In the genomic region with DNA sequence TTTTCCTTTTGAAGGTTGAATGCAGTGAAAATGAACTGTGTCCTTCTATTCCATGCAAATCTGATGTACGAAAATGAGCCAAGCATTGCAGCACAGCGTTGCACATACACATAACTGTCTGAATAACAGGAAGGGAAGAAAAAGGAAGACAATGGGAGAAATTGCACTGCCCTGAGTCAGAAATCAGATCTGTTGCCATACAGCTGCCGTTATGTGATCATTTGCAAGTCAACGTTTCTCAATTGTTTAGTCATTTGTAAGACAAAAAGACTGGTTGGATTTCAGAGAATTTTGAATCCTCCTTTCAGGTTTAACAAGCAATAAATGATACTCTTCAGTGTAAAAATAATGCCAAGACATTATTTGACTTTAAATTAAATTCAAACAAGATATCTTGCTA, we compare ENCODE assay signal across 12 cellular contexts.
DNase-seq lines count a peak whose midpoint lies in the region; ATAC-seq, FAIRE-seq and TF ChIP-seq lines count a peak whose summit lies in the region.
"Had no signal": no experiment of that assay in that cellular context is flagged by ENCODE, and none has a peak within 500 bp of the region (broad histone marks: within the 10 kb centered on the region; RNA-seq: fewer than 3 reads in every experiment).

No MANE protein-coding gene starts in this region.

- H3K9ac ChIP-seq in IMR-90 (ENCODE audit: low read depth, low read length), result no peak overlapping the region
- no peak overlapping the region for H3K9ac ChIP-seq in keratinocyte (ENCODE audit: control insufficient read depth, extremely low read depth, insufficient read depth, low read length)

- WGBS in IMR-90 (ENCODE audit: extremely low coverage in 2 of 2, insufficient read length in 1 of 2), 2 experiments, result no CpG with 5 or more reads among the region's 4 CpGs
- 52 to 79% (median 64%) methylated on average over 4 of the region's 4 CpGs for WGBS in spleen, 5 donors

- DNase-seq in A673 (ENCODE audit: low spot score) (peak; percentile 87), IMR-90 (peak; percentile 62), choroid plexus epithelial cell (ENCODE audit: low read depth) (peak; percentile 77), keratinocyte (ENCODE audit: low read depth, low spot score) (no peak), spleen (no peak), left ventricle myocardium inferior (no peak)
- no peak for DNase-seq in activated CD4-positive, alpha-beta T cell treated with anti-CD3 and anti-CD28 coated beads, Interleukin-2, amount 10 ng/mL, durations not matched to agents 7 days and 5 days
- no peak for DNase-seq in activated CD4-positive, CD25-positive, alpha-beta regulatory T cell (lab: John Stamatoyannopoulos, UW)
- DNase-seq: activated naive CD4-positive, alpha-beta T cell treated with anti-CD3 and anti-CD28 coated beads for 36 hours; left ventricle myocardium superior; MV-4-11 had no signal

- CTCF ChIA-PET in A673 (lab: Charles Lee) (no interaction called here), IMR-90 (lab: Yijun Ruan, JAX) (no interaction called here)
- CTCF ChIA-PET in activated CD4-positive, alpha-beta T cell treated with anti-CD3 and anti-CD28 coated beads, Interleukin-2, amount 10 ng/mL, durations not matched to agents 7 days and 5 days (lab: Charles Lee), result no interaction called here

- H3K9me3 Mint-ChIP-seq in activated CD4-positive, alpha-beta T cell treated with anti-CD3 and anti-CD28 coated beads, Interleukin-2, amount 10 ng/mL, durations not matched to agents 7 days and 5 days, result no peaks in the 10 kb centered on the region

- H2AFZ ChIP-seq in IMR-90 (replicated peaks; ENCODE audit: low read length, poor library complexity) (no peak overlapping the region), keratinocyte (ENCODE audit: control insufficient read depth, low read length) (no peak overlapping the region)

- peak; percentile 41 for FAIRE-seq in keratinocyte (lab: Jason Lieb, UNC)

- POLR2A ChIA-PET in A673 (lab: Charles Lee; ENCODE audit: low non-redundant PET), result no interaction called here
- POLR2A ChIA-PET in IMR-90 (lab: Charles Lee; ENCODE audit: unreplicated experiment), result no interaction called here
- POLR2A ChIA-PET in activated CD4-positive, alpha-beta T cell treated with anti-CD3 and anti-CD28 coated beads, Interleukin-2, amount 10 ng/mL, durations not matched to agents 7 days and 5 days (lab: Charles Lee), result no interaction called here

- H2AK5ac ChIP-seq in IMR-90 (ENCODE audit: low read depth, low read length), result no peak overlapping the region

- no peak overlapping the region for H2BK5ac ChIP-seq in IMR-90 (ENCODE audit: low read depth, low read length, poor library complexity, severe bottlenecking)

- no peak overlapping the region for H3K18ac ChIP-seq in IMR-90 (ENCODE audit: low read depth, low read length)

- H3K36me3 ChIP-seq in A673 (ENCODE audit: insufficient read depth, low read length, poor library complexity, severe bottlenecking) (no peaks in the 10 kb centered on the region), IMR-90 (ENCODE audit: control insufficient read depth, insufficient read depth, low read length) (no peaks in the 10 kb centered on the region), keratinocyte (ENCODE audit: control insufficient read depth in 2 of 2, extremely low read depth in 1 of 2, insufficient read depth in 2 of 2, low read length in 2 of 2) (no peaks in the 10 kb centered on the region), spleen (no peaks in the 10 kb centered on the region), left ventricle myocardium inferior (no peaks in the 10 kb centered on the region)
- H3K36me3 ChIP-seq: gastroesophageal sphincter had no signal

- H3K79me2 ChIP-seq in keratinocyte (ENCODE audit: control insufficient read depth, insufficient read depth, low read length), result no peaks in the 10 kb centered on the region

- H3K27ac ChIP-seq in A673 (ENCODE audit: low read depth, low read length, poor library complexity, severe bottlenecking) (peak overlapping the region; percentile 70), IMR-90 (ENCODE audit: insufficient read depth, low read length) (no peak overlapping the region), keratinocyte (ENCODE audit: control insufficient read depth, insufficient read depth, low read length) (no peak overlapping the region), spleen (no peak overlapping the region), left ventricle myocardium inferior (replicated peaks) (no peak overlapping the region)
- H3K27ac ChIP-seq: gastroesophageal sphincter had no signal

- no peak overlapping the region for H2BK20ac ChIP-seq in IMR-90 (ENCODE audit: low read depth, low read length)

- H3K27ac Mint-ChIP-seq in activated CD4-positive, alpha-beta T cell treated with anti-CD3 and anti-CD28 coated beads, Interleukin-2, amount 10 ng/mL, durations not matched to agents 7 days and 5 days, result no peak overlapping the region
- H3K27ac Mint-ChIP-seq: activated naive CD4-positive, alpha-beta T cell treated with anti-CD3 and anti-CD28 coated beads for 36 hours had no signal

- H3K4me3 Mint-ChIP-seq in activated CD4-positive, alpha-beta T cell treated with anti-CD3 and anti-CD28 coated beads, Interleukin-2, amount 10 ng/mL, durations not matched to agents 7 days and 5 days, result no peak overlapping the region
- H3K4me3 Mint-ChIP-seq: activated naive CD4-positive, alpha-beta T cell treated with anti-CD3 and anti-CD28 coated beads for 36 hours had no signal

- H3K23ac ChIP-seq in IMR-90 (ENCODE audit: low read depth, low read length), result no peak overlapping the region

- TF ChIP-seq POLR2A in IMR-90 (IDR thresholded peaks at IDR 0.05; ENCODE audit: low read depth, low read length), result no peak
- TF ChIP-seq POLR2A in spleen (IDR thresholded peaks at IDR 0.05), result no peak

- H3K4me3 ChIP-seq in A673 (ENCODE audit: low read depth, low read length, poor library complexity, severe bottlenecking) (peak overlapping the region; percentile 5), IMR-90 (ENCODE audit: insufficient read depth, low read depth, low read length) (no peak overlapping the region), choroid plexus epithelial cell (ENCODE audit: low read depth, low read length) (no peak overlapping the region), keratinocyte (ENCODE audit: control insufficient read depth in 2 of 3, extremely low read depth in 1 of 3, insufficient read depth in 2 of 3, low read depth in 1 of 3, low read length in 3 of 3) (no peak overlapping the region), spleen (no peak overlapping the region), left ventricle myocardium inferior (no peak overlapping the region)
- H3K4me3 ChIP-seq: gastroesophageal sphincter had no signal

- dilution Hi-C loops in IMR-90 (cut with HindIII; ENCODE audit: low sequenced_read_pairs, unreplicated experiment), result no loop called here
- dilution Hi-C loops in keratinocyte (cut with MboI; ENCODE audit: extremely low pct_ligation_motif_present, low sequenced_read_pairs), result no loop called here

- H2AK9ac ChIP-seq in IMR-90 (replicated peaks; ENCODE audit: low read depth, low read length, poor library complexity), result no peak overlapping the region

- TF ChIP-seq CTCF in A673 (conservative IDR thresholded peaks at IDR 0.05; ENCODE audit: low read depth, low read length) (no peak), IMR-90 (conservative IDR thresholded peaks at IDR 0.05; ENCODE audit: low read depth, low read length) (no peak), choroid plexus epithelial cell (conservative IDR thresholded peaks at IDR 0.05; ENCODE audit: low read depth, low read length) (no peak), keratinocyte (optimal IDR thresholded peaks at IDR 0.05 in 1 of 3, IDR thresholded peaks at IDR 0.05 in 1 of 3, conservative IDR thresholded peaks at IDR 0.05 in 1 of 3; ENCODE audit: extremely low read depth in 1 of 3, insufficient read depth in 2 of 3, low read length in 3 of 3) (no peak), spleen (IDR thresholded peaks at IDR 0.05 in 8 of 11, conservative IDR thresholded peaks at IDR 0.05 in 3 of 11) (no peak), left ventricle myocardium inferior (IDR thresholded peaks at IDR 0.05; ENCODE audit: borderline replicate concordance) (no peak)

- H3K9me3 ChIP-seq in A673 (ENCODE audit: low read depth, low read length, poor library complexity, severe bottlenecking), result no peaks in the 10 kb centered on the region
- no peaks in the 10 kb centered on the region for H3K9me3 ChIP-seq in IMR-90 (ENCODE audit: control insufficient read depth, insufficient read depth, low read length)
- H3K9me3 ChIP-seq in keratinocyte (ENCODE audit: control insufficient read depth, low read depth, low read length), result no peaks in the 10 kb centered on the region
- H3K9me3 ChIP-seq in spleen, result peaks cover 0 to 11% (median 0%) of the 10 kb centered on the region in 8 donors
- no peaks in the 10 kb centered on the region for H3K9me3 ChIP-seq in left ventricle myocardium inferior (replicated peaks)

- no peak overlapping the region for H4K91ac ChIP-seq in IMR-90 (ENCODE audit: insufficient read depth, low read depth, low read length)

- peaks cover 3% of the 10 kb centered on the region for H3K27me3 Mint-ChIP-seq in activated CD4-positive, alpha-beta T cell treated with anti-CD3 and anti-CD28 coated beads, Interleukin-2, amount 10 ng/mL, durations not matched to agents 7 days and 5 days

- H4K20me1 ChIP-seq in IMR-90 (ENCODE audit: insufficient read depth, low read length) (no peaks in the 10 kb centered on the region), keratinocyte (ENCODE audit: control insufficient read depth, extremely low read depth, insufficient read depth, low read length) (no peaks in the 10 kb centered on the region)

- no peak overlapping the region for H3K14ac ChIP-seq in IMR-90 (replicated peaks; ENCODE audit: low read depth, low read length)

- H3K4me1 Mint-ChIP-seq in activated CD4-positive, alpha-beta T cell treated with anti-CD3 and anti-CD28 coated beads, Interleukin-2, amount 10 ng/mL, durations not matched to agents 7 days and 5 days, result no peaks in the 10 kb centered on the region

- H3K27me3 ChIP-seq in A673 (replicated peaks; ENCODE audit: insufficient read depth, low read depth, low read length, poor library complexity) (no peaks in the 10 kb centered on the region), IMR-90 (ENCODE audit: control insufficient read depth, insufficient read depth, low read length) (no peaks in the 10 kb centered on the region), keratinocyte (ENCODE audit: control insufficient read depth, extremely low read depth, insufficient read depth, low read length) (no peaks in the 10 kb centered on the region), spleen (replicated peaks in 1 of 7) (no peaks in the 10 kb centered on the region), left ventricle myocardium inferior (ENCODE audit: low read depth) (no peaks in the 10 kb centered on the region)
- H3K27me3 ChIP-seq: gastroesophageal sphincter had no signal

- H3K9me1 ChIP-seq in IMR-90 (ENCODE audit: insufficient read depth, low read length) (no peaks in the 10 kb centered on the region), keratinocyte (ENCODE audit: control insufficient read depth, extremely low read depth, insufficient read depth, low read length) (no peaks in the 10 kb centered on the region)

- ATAC-seq in IMR-90 (ENCODE audit: low read depth), result no peak
- ATAC-seq: gastroesophageal sphincter, left ventricle myocardium superior had no signal

- H3K4me2 ChIP-seq in IMR-90 (ENCODE audit: low read depth, low read length) (no peak overlapping the region), keratinocyte (ENCODE audit: control insufficient read depth, extremely low read depth, insufficient read depth, low read depth, low read length) (no peak overlapping the region)

- intact Hi-C loops in A673 (cut with micrococcal nuclease; ENCODE audit: unreplicated experiment), result loop anchor here (5.0 to 10.0 kb wide), 2 partner anchors 362 to 1270 kb away; no protein-coding TSS in a partner anchor
- intact Hi-C loops in IMR-90 (cut with micrococcal nuclease), result loop anchor here (5.0 kb wide), 1 partner anchor 270 kb away; no protein-coding TSS in a partner anchor
- intact Hi-C loops in spleen (cut with DNase I; ENCODE audit: low total_unique reads), result no loop called here
- intact Hi-C loops in left ventricle myocardium inferior (cut with micrococcal nuclease), result no loop called here

- peaks cover 10% of the 10 kb centered on the region for H3K4me1 ChIP-seq in A673 (ENCODE audit: insufficient read depth, low read length, poor library complexity, severe bottlenecking)
- H3K4me1 ChIP-seq in IMR-90 (ENCODE audit: control insufficient read depth, insufficient read depth, low read length), result no peaks in the 10 kb centered on the region
- H3K4me1 ChIP-seq in keratinocyte (ENCODE audit: control insufficient read depth, extremely low read depth, insufficient read depth, low read length), result no peaks in the 10 kb centered on the region
- H3K4me1 ChIP-seq in spleen, result no peaks in the 10 kb centered on the region
- H3K4me1 ChIP-seq in left ventricle myocardium inferior, result no peaks in the 10 kb centered on the region
- H3K4me1 ChIP-seq: gastroesophageal sphincter had no signal

- no peak for TF ChIP-seq RAD21 in IMR-90 (IDR thresholded peaks at IDR 0.05; ENCODE audit: low read length)

- no peak overlapping the region for H2BK120ac ChIP-seq in IMR-90 (ENCODE audit: low read depth, low read length)

- H3K79me1 ChIP-seq in IMR-90 (ENCODE audit: low read depth in 1 of 2, low read length in 2 of 2), result no peaks in the 10 kb centered on the region

- no peak overlapping the region for H4K8ac ChIP-seq in IMR-90 (ENCODE audit: low read depth in 2 of 2, low read length in 2 of 2)

- no peak overlapping the region for H3K56ac ChIP-seq in IMR-90 (ENCODE audit: extremely low read depth, insufficient read depth, low read length)

- H2BK15ac ChIP-seq in IMR-90 (ENCODE audit: low read depth, low read length), result no peak overlapping the region

- no peaks in the 10 kb centered on the region for H3K36me3 Mint-ChIP-seq in activated CD4-positive, alpha-beta T cell treated with anti-CD3 and anti-CD28 coated beads, Interleukin-2, amount 10 ng/mL, durations not matched to agents 7 days and 5 days (ENCODE audit: low read depth)

- H3K4ac ChIP-seq in IMR-90 (ENCODE audit: low read depth, low read length), result no peak overlapping the region

- in situ Hi-C loops in IMR-90 (cut with MboI; ENCODE audit: low sequenced_read_pairs), result no loop called here

- no peak overlapping the region for H4K5ac ChIP-seq in IMR-90 (ENCODE audit: low read depth, low read length)

- BruUV-seq in A673 (replicated peaks; lab: Mats Ljungman, UMichigan) (no TSS peak), IMR-90 (replicated peaks; lab: Mats Ljungman, UMichigan) (no TSS peak)

Comparison
In these comparisons a context has a peak if more than half of its experiments do, and no peak if none do; other contexts are left out.
1. DNase-seq: peak in A673 (single experiment), IMR-90 (single experiment) and choroid plexus epithelial cell (single experiment); none in keratinocyte (single experiment), activated CD4-positive, alpha-beta T cell treated with anti-CD3 and anti-CD28 coated beads, Interleukin-2, amount 10 ng/mL, durations not matched to agents 7 days and 5 days (single experiment), activated CD4-positive, CD25-positive, alpha-beta regulatory T cell (0 of 4), spleen (single experiment) and left ventricle myocardium inferior (single experiment).
2. intact Hi-C loops: an anchor here in A673 (5.0 to 10.0 kb wide) and IMR-90 (5.0 kb wide); none called in spleen and left ventricle myocardium inferior.